ENCODE assay signal across 12 cellular contexts in the genomic region with DNA sequence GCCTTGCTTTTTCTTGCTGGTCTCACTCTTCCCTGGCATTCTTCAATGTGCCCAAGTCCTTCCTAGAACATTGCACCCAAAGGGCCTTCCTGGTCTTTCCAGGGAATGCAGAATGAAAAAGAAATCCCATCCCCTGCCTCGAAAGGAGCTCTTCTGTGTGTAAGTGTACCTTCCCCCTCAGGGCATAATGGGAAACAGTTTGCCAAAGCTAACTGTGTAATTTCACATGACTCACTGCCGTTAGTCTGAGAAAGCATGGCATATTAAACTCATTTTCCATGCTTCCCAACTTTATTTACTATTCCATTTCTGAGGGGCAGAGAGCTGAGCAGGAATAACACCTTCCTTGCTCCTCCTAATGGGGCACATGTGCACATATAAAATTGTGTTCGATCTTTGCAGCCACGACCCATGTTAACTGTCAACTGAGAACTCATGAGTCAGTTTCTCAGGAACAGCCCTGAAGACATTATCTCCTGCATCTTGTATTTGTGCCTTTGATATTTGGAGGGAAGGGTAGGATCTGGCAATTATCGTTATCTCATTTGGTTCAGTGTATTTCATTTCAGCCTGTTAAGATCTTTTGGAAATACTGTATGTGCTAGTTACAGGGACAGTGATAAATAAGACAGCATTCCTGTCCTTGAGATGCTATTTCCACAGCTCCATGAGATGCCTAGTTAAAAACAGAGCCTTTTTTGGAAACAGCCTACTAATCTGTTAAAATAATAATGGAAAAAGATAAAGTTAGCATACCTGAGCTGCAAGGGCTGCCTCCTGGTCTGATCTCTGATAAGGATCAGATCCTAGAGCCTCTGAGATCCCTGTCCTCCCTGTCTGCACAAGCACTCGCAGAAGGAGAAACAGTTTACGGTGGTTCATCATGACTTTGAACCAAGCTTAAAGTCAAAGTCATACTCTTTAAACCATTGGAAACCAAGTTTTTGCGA. TPM values are rescaled to one million over a fixed set of nuclear protein-coding genes. Genes with fewer than 3 reads are reported as not detected.
A peak's percentile ranks its signal among the peaks of the same experiment; 100 is the strongest.
DNase-seq lines count a peak whose midpoint lies in the region; ATAC-seq lines count a peak whose summit lies in the region.
"Had no signal": no experiment of that assay in that cellular context is flagged by ENCODE, and none has a peak within 500 bp of the region (broad histone marks: within the 10 kb centered on the region; RNA-seq: fewer than 3 reads in every experiment).

No MANE protein-coding gene starts in this region.

- peaks cover 56% of the 10 kb centered on the region for H3K36me3 Mint-ChIP-seq in activated T-helper 17 cell treated with anti-CD3 and anti-CD28 coated beads, Interleukin-2, amount 50 U/mL, for 72 hours (ENCODE audit: low read depth)
- H3K36me3 Mint-ChIP-seq in naive thymus-derived CD4-positive, alpha-beta T cell, result peaks cover 22 to 68% (median 61%) of the 10 kb centered on the region in 5 donors

- H3K27me3 Mint-ChIP-seq in activated T-helper 17 cell treated with anti-CD3 and anti-CD28 coated beads, Interleukin-2, amount 50 U/mL, for 72 hours, result no peaks in the 10 kb centered on the region
- no peaks in the 10 kb centered on the region for H3K27me3 Mint-ChIP-seq in naive thymus-derived CD4-positive, alpha-beta T cell

- peak overlapping the region; percentile 94 for H3K27ac Mint-ChIP-seq in activated T-helper 17 cell treated with anti-CD3 and anti-CD28 coated beads, Interleukin-2, amount 50 U/mL, for 72 hours
- peak overlapping the region in 6 of 9 donors; percentile 91 to 100 (median 100) for H3K27ac Mint-ChIP-seq in naive thymus-derived CD4-positive, alpha-beta T cell
- H3K27ac Mint-ChIP-seq: GM23338, progenitor cell of endocrine pancreas had no signal

- in situ Hi-C loops in GM23248 (cut with MboI), result no loop called here

- H3F3A ChIP-seq in GM23248 (ENCODE audit: insufficient read depth), result no peaks in the 10 kb centered on the region

- no peaks in the 10 kb centered on the region for H4K20me1 ChIP-seq in GM23248 (ENCODE audit: insufficient read depth)

- H3K27me3 ChIP-seq in GM23248 (replicated peaks; ENCODE audit: insufficient read depth), result peaks cover 70% of the 10 kb centered on the region
- H3K27me3 ChIP-seq in naive thymus-derived CD4-positive, alpha-beta T cell (ENCODE audit: control insufficient read depth in 2 of 2, insufficient read depth in 2 of 2, low read length in 2 of 2), result no peaks in the 10 kb centered on the region

- ATAC-seq in activated T-helper 17 cell treated with anti-CD3 and anti-CD28 coated beads, Interleukin-2, amount 50 U/mL, for 72 hours (replicated peaks), result no peak
- no peak for ATAC-seq in naive thymus-derived CD4-positive, alpha-beta T cell
- no peak for ATAC-seq in HG03097 (IDR thresholded peaks at IDR 0.05; ENCODE audit: low FRiP score, unreplicated experiment)
- ATAC-seq: GM23338 had no signal

- no peaks in the 10 kb centered on the region for H3K9me3 Mint-ChIP-seq in activated T-helper 17 cell treated with anti-CD3 and anti-CD28 coated beads, Interleukin-2, amount 50 U/mL, for 72 hours
- H3K9me3 Mint-ChIP-seq in naive thymus-derived CD4-positive, alpha-beta T cell, result peaks cover 0 to 4% (median 0%) of the 10 kb centered on the region in 11 donors
- H3K9me3 Mint-ChIP-seq: GM23338 had no signal

- no peak overlapping the region for H2AFZ ChIP-seq in GM23248
- H2AFZ ChIP-seq: GM23338 had no signal

- no peak overlapping the region for H3K4me2 ChIP-seq in GM23248 (ENCODE audit: unreplicated experiment)
- H3K4me2 ChIP-seq: GM23338 had no signal

- H3K4me1 Mint-ChIP-seq in activated T-helper 17 cell treated with anti-CD3 and anti-CD28 coated beads, Interleukin-2, amount 50 U/mL, for 72 hours, result peaks cover 78% of the 10 kb centered on the region
- peaks cover 0 to 100% (median 97%) of the 10 kb centered on the region in 7 donors for H3K4me1 Mint-ChIP-seq in naive thymus-derived CD4-positive, alpha-beta T cell

- no peaks in the 10 kb centered on the region for H3K79me2 ChIP-seq in GM23248 (ENCODE audit: insufficient read depth)

- DNase-seq in DMS79 (lab: John Stamatoyannopoulos, UW) (peak; percentile 84), GM23248 (peak; percentile 28), AG08396 (ENCODE audit: low spot score) (no peak), LoVo (ENCODE audit: low spot score) (no peak)
- no peak for DNase-seq in naive thymus-derived CD4-positive, alpha-beta T cell
- DNase-seq: COR-L47, NCI-H1694, T-helper 9 cell had no signal

- H3K9me2 ChIP-seq in GM23248 (ENCODE audit: insufficient read depth), result no peaks in the 10 kb centered on the region

- POLR2A ChIA-PET in naive thymus-derived CD4-positive, alpha-beta T cell (lab: Charles Lee), result interaction anchor here (0.6 to 43.0 kb wide), 9 partner anchors 5 to 281 kb away, joined by 3 to 2368 read pairs (median 5); a partner anchor contains a TSS

- no peaks in the 10 kb centered on the region for H3K9me3 ChIP-seq in GM23248 (ENCODE audit: low read depth)
- H3K9me3 ChIP-seq in naive thymus-derived CD4-positive, alpha-beta T cell (ENCODE audit: control insufficient read depth in 2 of 3, low read length in 3 of 3), result no peaks in the 10 kb centered on the region

- WGBS in GM23248 (ENCODE audit: low coverage in 1 of 2, low lambda C conversion rate in 2 of 2, missing lambda C conversion rate in 2 of 2), 2 experiments, result 19 to 21% methylated on average over 8 of the region's 8 CpGs

- no peak overlapping the region for H3K27ac ChIP-seq in GM23248
- peak overlapping the region; percentile 93 for H3K27ac ChIP-seq in naive thymus-derived CD4-positive, alpha-beta T cell (ENCODE audit: low read depth, low read length)

- no peaks in the 10 kb centered on the region for H3K36me3 ChIP-seq in GM23248 (ENCODE audit: low read depth)
- H3K36me3 ChIP-seq in naive thymus-derived CD4-positive, alpha-beta T cell (ENCODE audit: control insufficient read depth in 2 of 3, insufficient read depth in 3 of 3, low read length in 3 of 3), result peaks cover 0 to 20% (median 9%) of the 10 kb centered on the region in 3 experiments

- H3K4me1 ChIP-seq in GM23248 (ENCODE audit: insufficient read depth), result no peaks in the 10 kb centered on the region
- H3K4me1 ChIP-seq in naive thymus-derived CD4-positive, alpha-beta T cell (ENCODE audit: control insufficient read depth in 2 of 2, insufficient read depth in 2 of 2, low read length in 2 of 2), result peaks cover 95% of the 10 kb centered on the region in 2 donors

- H3K4me3 Mint-ChIP-seq in activated T-helper 17 cell treated with anti-CD3 and anti-CD28 coated beads, Interleukin-2, amount 50 U/mL, for 72 hours, result no peak overlapping the region
- peak overlapping the region; percentile 72 to 95 (median 82) for H3K4me3 Mint-ChIP-seq in naive thymus-derived CD4-positive, alpha-beta T cell
- H3K4me3 Mint-ChIP-seq: GM23338 had no signal

- intact Hi-C loops in naive thymus-derived CD4-positive, alpha-beta T cell (cut with micrococcal nuclease), result loop anchor here (1.0 to 2.0 kb wide), 5 partner anchors 9 to 50 kb away; no protein-coding TSS in a partner anchor

- H3K4me3 ChIP-seq in GM23248, result no peak overlapping the region
- H3K4me3 ChIP-seq in naive thymus-derived CD4-positive, alpha-beta T cell (ENCODE audit: low read length), result peak overlapping the region; percentile 37
- H3K4me3 ChIP-seq: GM23338 had no signal

- CTCF ChIA-PET in naive thymus-derived CD4-positive, alpha-beta T cell (lab: Charles Lee), result interaction anchor here (0.7 to 4.9 kb wide), 17 partner anchors 8 to 180 kb away, joined by 3 to 22 read pairs (median 3); a partner anchor contains a TSS

- no peak overlapping the region for H3K9ac ChIP-seq in GM23248

RNA-seq across cellular contexts. Expression of a gene that starts 42.3 kb away (rescaled TPM):
- total RNA-seq in GM23248 (2014; rRNA removed; shearing (Covaris generic)), result not detected in 2 replicates
- 0.06 TPM in 1 of 2 replicates, not detected in the other for polyA plus RNA-seq in GM23248 (2016; fragmentation: Nextera tagmentation; extraction: Ambion mirVana)
- total RNA-seq in activated T-helper 17 cell treated with anti-CD3 and anti-CD28 coated beads, Interleukin-2, amount 50 U/mL, for 72 hours, result 100 to 1,000 TPM; 253 to 343 TPM
- 100 to 1,000 TPM; 388 to 548 (median 463) TPM for total RNA-seq in naive thymus-derived CD4-positive, alpha-beta T cell
- 100 to 1,000 TPM; 258 to 318 TPM for polyA plus RNA-seq in naive thymus-derived CD4-positive, alpha-beta T cell

Comparison
In these comparisons a context has a peak if more than half of its experiments do, and no peak if none do; other contexts are left out.
1. DNase-seq: peak in DMS79 (single experiment) and GM23248 (single experiment); none in naive thymus-derived CD4-positive, alpha-beta T cell (0 of 9), AG08396 (single experiment) and LoVo (single experiment).
2. RNA of a gene that starts 42.3 kb away (total RNA-seq): 388 to 548 TPM in naive thymus-derived CD4-positive, alpha-beta T cell and 253 to 343 TPM in activated T-helper 17 cell treated with anti-CD3 and anti-CD28 coated beads, Interleukin-2, amount 50 U/mL, for 72 hours; not detected in GM23248; every median in the first group is over 100 times any median in the second.